In the genomic region with DNA sequence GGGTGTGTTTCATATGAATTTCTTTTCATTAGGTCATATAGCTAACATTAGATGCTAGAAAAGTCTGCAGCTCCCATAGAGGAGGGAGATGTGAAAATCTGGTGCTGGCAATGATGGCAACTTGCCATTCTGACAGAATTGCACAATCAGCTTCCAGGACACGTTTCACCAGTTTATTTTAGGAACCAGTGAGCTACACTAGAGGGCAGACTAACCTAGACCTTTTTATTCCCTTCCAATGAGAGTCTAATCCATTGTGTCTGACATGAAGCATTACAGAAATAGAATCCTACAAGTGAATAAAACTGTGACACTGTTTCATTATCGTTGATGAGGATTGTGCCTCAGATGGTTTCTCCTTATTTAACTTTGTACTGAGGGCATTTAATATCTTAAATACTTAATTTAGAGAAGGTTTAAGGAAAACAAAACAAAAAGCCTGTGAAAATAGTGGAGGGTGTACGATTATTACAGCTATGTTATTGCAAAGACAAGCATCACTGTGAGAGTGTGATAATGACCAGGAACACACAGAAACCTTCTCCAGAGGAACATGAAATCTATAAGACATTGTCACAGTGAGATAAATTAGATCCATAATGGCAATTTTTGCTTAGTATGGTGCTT, we compare ENCODE assay signal across 8 cellular contexts.
A peak's percentile ranks its signal among the peaks of the same experiment; 100 is the strongest.
DNase-seq lines count a peak whose midpoint lies in the region; ATAC-seq and TF ChIP-seq lines count a peak whose summit lies in the region.

No MANE protein-coding gene starts in this region.

- intact Hi-C loops in Right ventricle myocardium superior (cut with DNase I) = loop anchor here (10.0 kb wide), 1 partner anchor 923 kb away; no protein-coding TSS in a partner anchor

- no peaks in the 10 kb centered on the region for H3K36me3 ChIP-seq in adipocyte (ENCODE audit: control insufficient read depth, insufficient read depth, low read length, severe bottlenecking)

- H3K9me3 ChIP-seq in adipocyte (ENCODE audit: control insufficient read depth, low read length) = no peaks in the 10 kb centered on the region

- peaks cover 30% of the 10 kb centered on the region for H3K4me1 ChIP-seq in adipocyte (ENCODE audit: control insufficient read depth, insufficient read depth, low read length)

- peaks cover 48% of the 10 kb centered on the region for H3K4me1 Mint-ChIP-seq in progenitor cell of endocrine pancreas (ENCODE audit: low read depth)

- H3K27me3 ChIP-seq in adipocyte (replicated peaks; ENCODE audit: control insufficient read depth, insufficient read depth, low read length) = no peaks in the 10 kb centered on the region

- H3K9ac ChIP-seq in adipocyte (ENCODE audit: low read length) = peak overlapping the region; percentile 36

- no peak overlapping the region for H3K4me3 Mint-ChIP-seq in progenitor cell of endocrine pancreas (ENCODE audit: low read depth)

- ATAC-seq in GM19372 (IDR thresholded peaks at IDR 0.05; ENCODE audit: low read depth, unreplicated experiment) (peak; percentile 83), HG03521 (IDR thresholded peaks at IDR 0.05; ENCODE audit: unreplicated experiment) (peak; percentile 54), Right ventricle myocardium superior (ENCODE audit: poor library complexity) (peak; percentile 98)

- no peak overlapping the region for H3K27ac Mint-ChIP-seq in progenitor cell of endocrine pancreas

- DNase-seq in DMS153 (lab: John Stamatoyannopoulos, UW) (peak; percentile 59), NCI-H526 treated with DMSO at 0.1 percent for 48 hours (lab: John Stamatoyannopoulos, UW) (peak; percentile 57), adipocyte (ENCODE audit: low read depth) (peak; percentile 95), Right ventricle myocardium superior (peak; percentile 59), progenitor cell of endocrine pancreas (ENCODE audit: low spot score, unreplicated experiment) (no peak)
- no peak for DNase-seq in activated CD8-positive, alpha-beta memory T cell treated with anti-CD3 and anti-CD28 coated beads, Interleukin-2, amount 50 U/mL, for 48 hours

- TF ChIP-seq CTCF in progenitor cell of endocrine pancreas (IDR thresholded peaks at IDR 0.05; ENCODE audit: unreplicated experiment) = peak; percentile 73

- no peaks in the 10 kb centered on the region for H3K9me3 Mint-ChIP-seq in progenitor cell of endocrine pancreas (ENCODE audit: low read depth)

- no peak overlapping the region for H3K4me3 ChIP-seq in adipocyte (ENCODE audit: low read length)

- H3K36me3 Mint-ChIP-seq in progenitor cell of endocrine pancreas (ENCODE audit: insufficient read depth) = no peaks in the 10 kb centered on the region

- no peaks in the 10 kb centered on the region for H3K27me3 Mint-ChIP-seq in progenitor cell of endocrine pancreas

Comparison
In these comparisons a context has a peak if more than half of its experiments do, and no peak if none do; other contexts are left out.
1. DNase-seq: peak in DMS153 (single experiment), NCI-H526 treated with DMSO at 0.1 percent for 48 hours (single experiment), adipocyte (single experiment) and Right ventricle myocardium superior (single experiment); none in progenitor cell of endocrine pancreas (single experiment) and activated CD8-positive, alpha-beta memory T cell treated with anti-CD3 and anti-CD28 coated beads, Interleukin-2, amount 50 U/mL, for 48 hours (single experiment).
2. Peak in every context shown above with its lines, with median percentiles within 50 percentile points of each other: ATAC-seq.